ENCODE assay signal across 17 cellular contexts in genomic region chr2:68383778-68384177, GRCh38. TPM values are rescaled to one million over a fixed set of nuclear protein-coding genes. Genes with fewer than 3 reads are reported as not detected.
DNase-seq lines count a peak whose midpoint lies in the region; ATAC-seq, FAIRE-seq and TF ChIP-seq lines count a peak whose summit lies in the region.
"Had no signal": no experiment of that assay in that cellular context is flagged by ENCODE, and none has a peak within 500 bp of the region (broad histone marks: within the 10 kb centered on the region; RNA-seq: fewer than 3 reads in every experiment).

No MANE protein-coding gene starts in this region.

- H3K9me3 ChIP-seq in OCI-LY3 (ENCODE audit: insufficient read depth, low read length) (no peaks in the 10 kb centered on the region), upper lobe of right lung (no peaks in the 10 kb centered on the region), GM23248 (ENCODE audit: low read depth) (no peaks in the 10 kb centered on the region)

- ATAC-seq in memory B cell (ENCODE audit: low read depth) (no peak), upper lobe of right lung (peak; percentile 17), GM21390 (IDR thresholded peaks at IDR 0.05; ENCODE audit: unreplicated experiment) (no peak), GM21528 (IDR thresholded peaks at IDR 0.05; ENCODE audit: low FRiP score, unreplicated experiment) (no peak)
- ATAC-seq: Panc1, Right ventricle myocardium inferior, T-cell had no signal

- peaks cover 57% of the 10 kb centered on the region for H3K4me1 Mint-ChIP-seq in memory B cell

- H3K4me3 Mint-ChIP-seq in memory B cell: peak overlapping the region; percentile 37
- H3K4me3 Mint-ChIP-seq: T-cell had no signal

- WGBS in GM23248 (ENCODE audit: low coverage in 1 of 2, low lambda C conversion rate in 2 of 2, missing lambda C conversion rate in 2 of 2), 2 experiments: 50 to 57% methylated on average over 3 of the region's 3 CpGs

- H3K27ac Mint-ChIP-seq in memory B cell: peak overlapping the region; percentile 99

- TF ChIP-seq CTCF in OCI-LY3 (IDR thresholded peaks at IDR 0.05; ENCODE audit: low read depth, low read length) (no peak), upper lobe of right lung (IDR thresholded peaks at IDR 0.05) (no peak)

- H4K20me1 ChIP-seq in OCI-LY3 (ENCODE audit: insufficient read depth, low read length) (peaks cover 50% of the 10 kb centered on the region), GM23248 (ENCODE audit: insufficient read depth) (no peaks in the 10 kb centered on the region)

- peaks cover 78% of the 10 kb centered on the region for H3K36me3 ChIP-seq in OCI-LY3 (replicated peaks; ENCODE audit: low read depth, low read length)
- H3K36me3 ChIP-seq in upper lobe of right lung: no peaks in the 10 kb centered on the region
- no peaks in the 10 kb centered on the region for H3K36me3 ChIP-seq in GM23248 (ENCODE audit: low read depth)

- H2AFZ ChIP-seq in OCI-LY3 (ENCODE audit: low read depth, low read length) (no peak overlapping the region), GM23248 (no peak overlapping the region)

- H3K9me2 ChIP-seq in GM23248 (ENCODE audit: insufficient read depth): no peaks in the 10 kb centered on the region

- H3K36me3 Mint-ChIP-seq in memory B cell: peaks cover 52% of the 10 kb centered on the region

- H3F3A ChIP-seq in GM23248 (ENCODE audit: insufficient read depth): no peaks in the 10 kb centered on the region

- H3K4me3 ChIP-seq in OCI-LY3 (ENCODE audit: low read length) (0 out of 2 replicates have a peak overlapping the region, but pooled peaks have one; percentile 13), upper lobe of right lung (no peak overlapping the region), GM23248 (no peak overlapping the region)
- H3K4me3 ChIP-seq: SK-N-MC had no signal

- H3K79me2 ChIP-seq in OCI-LY3 (ENCODE audit: low read length) (peaks cover 87% of the 10 kb centered on the region), GM23248 (ENCODE audit: insufficient read depth) (no peaks in the 10 kb centered on the region)

- no peak for DNase-seq in GM12891 (ENCODE audit: insufficient read length, low spot score)
- DNase-seq in memory B cell (ENCODE audit: low spot score in 2 of 2): no peak
- no peak for DNase-seq in upper lobe of right lung
- DNase-seq in GM23248: no peak
- DNase-seq: Calu3, NCI-H1436, NCI-H2081 treated with DMSO at 0.1 percent for 48 hours, NCI-H748 treated with DMSO at 0.1 percent for 48 hours, T-cell had no signal

- peak overlapping the region; percentile 57 for H3K4me2 ChIP-seq in OCI-LY3 (ENCODE audit: low read length)
- no peak overlapping the region for H3K4me2 ChIP-seq in GM23248 (ENCODE audit: unreplicated experiment)

- peak overlapping the region; percentile 99 for H3K27ac ChIP-seq in OCI-LY3 (ENCODE audit: low read length)
- H3K27ac ChIP-seq in upper lobe of right lung: no peak overlapping the region
- no peak overlapping the region for H3K27ac ChIP-seq in GM23248
- H3K27ac ChIP-seq: C4-2B, SK-N-MC had no signal

- H3K9me3 Mint-ChIP-seq in memory B cell: no peaks in the 10 kb centered on the region
- H3K9me3 Mint-ChIP-seq: T-cell had no signal

- peak; percentile 72 for FAIRE-seq in GM12891 (lab: Jason Lieb, UNC)

- H3K9ac ChIP-seq in OCI-LY3 (ENCODE audit: low read length) (peak overlapping the region; percentile 29; the same call in 1 of the 2 replicates), GM23248 (no peak overlapping the region)

- H3K27me3 ChIP-seq in OCI-LY3 (ENCODE audit: low read depth, low read length): no peaks in the 10 kb centered on the region
- no peaks in the 10 kb centered on the region for H3K27me3 ChIP-seq in upper lobe of right lung
- H3K27me3 ChIP-seq in GM23248 (replicated peaks; ENCODE audit: insufficient read depth): peaks cover 20% of the 10 kb centered on the region

- peak; percentile 60; the same call in 1 of the 2 replicates for TF ChIP-seq POLR2A in GM12891 (IDR thresholded peaks at IDR 0.05; ENCODE audit: low read depth, low read length)

- in situ Hi-C loops in GM23248 (cut with MboI): no loop called here

- H3K27me3 Mint-ChIP-seq in memory B cell: no peaks in the 10 kb centered on the region
- H3K27me3 Mint-ChIP-seq: T-cell had no signal

- H3K4me1 ChIP-seq in OCI-LY3 (ENCODE audit: low read length): peaks cover 97% of the 10 kb centered on the region
- peaks cover 17% of the 10 kb centered on the region for H3K4me1 ChIP-seq in upper lobe of right lung
- no peaks in the 10 kb centered on the region for H3K4me1 ChIP-seq in GM23248 (ENCODE audit: insufficient read depth)

- intact Hi-C loops in upper lobe of right lung (cut with DNase I): no loop called here

TF ChIP-seq in GM12891, 5 proteins besides CTCF, POLR2A, EP300 and RAD21:
- TF ChIP-seq PAX5 (IDR thresholded peaks at IDR 0.05; ENCODE audit: insufficient read depth, low read length, severe bottlenecking) (no peak), POLR2AphosphoS5 (IDR thresholded peaks at IDR 0.05; ENCODE audit: low read depth, low read length) (peak; percentile 48; the same call in 1 of the 2 replicates)

RNA-seq across cellular contexts. Expression of gene PLEK, which starts 18.7 kb away (rescaled TPM):
- 207 TPM for polyA plus RNA-seq in GM12891 (2012; ENCODE audit: low read depth, missing spikeins)
- total RNA-seq in upper lobe of right lung: 32.9 TPM
- total RNA-seq in GM23248 (2014; rRNA removed; shearing (Covaris generic)): not detected in 2 replicates
- 0.15 and 0.39 TPM in 2 replicates for polyA plus RNA-seq in GM23248 (2016; fragmentation: Nextera tagmentation; extraction: Ambion mirVana)
- total RNA-seq: Calu3, H4 had no signal

Comparison
In these comparisons a context has a peak if more than half of its experiments do, and no peak if none do; other contexts are left out.
1. RNA of gene PLEK, which starts 18.7 kb away (total RNA-seq): 32.9 TPM in upper lobe of right lung (single experiment); not detected in GM23248; every median in the first group is over 10 times any median in the second.